Comparison of ENCODE assay signal across 8 cellular contexts in the genomic region with DNA sequence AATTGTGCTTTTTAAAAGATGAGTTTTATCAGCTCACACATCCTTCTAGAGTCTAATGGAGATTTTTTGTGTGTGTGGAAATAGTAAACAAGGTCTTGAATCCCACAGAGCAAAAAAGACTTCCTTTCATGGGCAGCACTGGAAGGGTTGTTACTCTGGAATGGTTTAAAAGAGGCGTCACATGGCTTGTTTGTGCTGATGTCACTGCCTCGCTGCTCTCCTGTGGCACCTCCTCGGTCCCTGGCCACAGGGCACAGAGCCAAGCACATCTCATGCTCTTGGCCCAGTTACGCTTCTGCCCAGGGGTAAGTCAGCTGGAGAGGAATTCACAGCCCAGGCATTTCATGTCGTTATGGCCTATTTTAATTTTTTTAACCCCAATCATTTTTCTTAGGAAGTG. TPM values are rescaled to one million over a fixed set of nuclear protein-coding genes. Genes with fewer than 3 reads are reported as not detected.
DNase-seq lines count a peak whose midpoint lies in the region; ATAC-seq and TF ChIP-seq lines count a peak whose summit lies in the region.
"Had no signal": no experiment of that assay in that cellular context is flagged by ENCODE, and none has a peak within 500 bp of the region (broad histone marks: within the 10 kb centered on the region; RNA-seq: fewer than 3 reads in every experiment).

No MANE protein-coding gene starts in this region.

- H2BK20ac ChIP-seq in IMR-90 (ENCODE audit: low read depth, low read length) = peak overlapping the region; percentile 19; the same call in 1 of the 2 replicates

- no peaks in the 10 kb centered on the region for H3K9me3 ChIP-seq in IMR-90 (ENCODE audit: control insufficient read depth, insufficient read depth, low read length)
- H3K9me3 ChIP-seq in thoracic aorta = no peaks in the 10 kb centered on the region

- H2BK15ac ChIP-seq in IMR-90 (ENCODE audit: low read depth, low read length) = peak overlapping the region; percentile 55; the same call in 1 of the 3 replicates

- H3K36me3 ChIP-seq in IMR-90 (ENCODE audit: control insufficient read depth, insufficient read depth, low read length) (peaks cover 69% of the 10 kb centered on the region), thoracic aorta (peaks cover 41% of the 10 kb centered on the region)

- TF ChIP-seq CTCF in IMR-90 (conservative IDR thresholded peaks at IDR 0.05; ENCODE audit: low read depth, low read length) (no peak), thoracic aorta (IDR thresholded peaks at IDR 0.05) (no peak)

- TF ChIP-seq RAD21 in IMR-90 (IDR thresholded peaks at IDR 0.05; ENCODE audit: low read length) = no peak

- H3K14ac ChIP-seq in IMR-90 (replicated peaks; ENCODE audit: low read depth, low read length) = peak overlapping the region; percentile 48

- no peak overlapping the region for H2AK9ac ChIP-seq in IMR-90 (replicated peaks; ENCODE audit: low read depth, low read length, poor library complexity)

- no peak overlapping the region for H4K5ac ChIP-seq in IMR-90 (ENCODE audit: low read depth, low read length)

- WGBS in IMR-90 (ENCODE audit: extremely low coverage in 2 of 2, insufficient read length in 1 of 2), 2 experiments = no CpG with 5 or more reads among the region's 5 CpGs

- H3K4me3 ChIP-seq in IMR-90 (ENCODE audit: insufficient read depth, low read depth, low read length) (no peak overlapping the region), thoracic aorta (no peak overlapping the region)
- H3K4me3 ChIP-seq: K562 had no signal

- H3K4ac ChIP-seq in IMR-90 (ENCODE audit: low read depth, low read length) = peak overlapping the region; percentile 92

- in situ Hi-C loops in IMR-90 (cut with MboI; ENCODE audit: low sequenced_read_pairs) = no loop called here

- H3K27ac ChIP-seq in IMR-90 (ENCODE audit: insufficient read depth, low read length) (peak overlapping the region; percentile 72), layer of hippocampus (ENCODE audit: low read depth, low read length) (peak overlapping the region; percentile 93), thoracic aorta (peak overlapping the region; percentile 93 to 96)

- intact Hi-C loops in IMR-90 (cut with micrococcal nuclease) = loop anchor here (1.0 kb wide), 1 partner anchor 29 kb away; no protein-coding TSS in a partner anchor
- intact Hi-C loops in activated T-helper 1 cell treated with anti-CD3 and anti-CD28 coated beads, Interleukin-12 subunit alpha, Interleukin-12 subunit beta, Interleukin-2, Interleukin-4 antibody, amounts not matched to agents 30 ng/mL and 10 ng/mL and 1 ng/mL, durations not matched to agents 14 hours and 24 hours and 36 hours (cut with micrococcal nuclease) = no loop called here
- intact Hi-C loops in activated naive CD4-positive, alpha-beta T cell treated with anti-CD3 and anti-CD28 coated beads for 36 hours (cut with micrococcal nuclease) = no loop called here

- peak overlapping the region; percentile 76 to 87 for H4K8ac ChIP-seq in IMR-90 (ENCODE audit: low read depth in 2 of 2, low read length in 2 of 2)

- peaks cover 26% of the 10 kb centered on the region for H3K9me1 ChIP-seq in IMR-90 (ENCODE audit: insufficient read depth, low read length)

- peak overlapping the region; percentile 92 for H2BK120ac ChIP-seq in IMR-90 (ENCODE audit: low read depth, low read length)

- peaks cover 17 to 50% of the 10 kb centered on the region in 2 experiments for H3K79me1 ChIP-seq in IMR-90 (ENCODE audit: low read depth in 1 of 2, low read length in 2 of 2)

- no peaks in the 10 kb centered on the region for H4K20me1 ChIP-seq in IMR-90 (ENCODE audit: insufficient read depth, low read length)

- H2AK5ac ChIP-seq in IMR-90 (ENCODE audit: low read depth, low read length) = peak overlapping the region; percentile 80

- H3K4me1 Mint-ChIP-seq in activated T-helper 1 cell treated with anti-CD3 and anti-CD28 coated beads, Interleukin-12 subunit alpha, Interleukin-12 subunit beta, Interleukin-2, Interleukin-4 antibody, amounts not matched to agents 30 ng/mL and 10 ng/mL and 1 ng/mL, durations not matched to agents 14 hours and 24 hours and 36 hours (ENCODE audit: low read depth) = peaks cover 20% of the 10 kb centered on the region
- H3K4me1 Mint-ChIP-seq in activated naive CD4-positive, alpha-beta T cell treated with anti-CD3 and anti-CD28 coated beads for 36 hours (ENCODE audit: low read depth) = peaks cover 18% of the 10 kb centered on the region

- H3K27ac Mint-ChIP-seq in activated T-helper 1 cell treated with anti-CD3 and anti-CD28 coated beads, Interleukin-12 subunit alpha, Interleukin-12 subunit beta, Interleukin-2, Interleukin-4 antibody, amounts not matched to agents 30 ng/mL and 10 ng/mL and 1 ng/mL, durations not matched to agents 14 hours and 24 hours and 36 hours = no peak overlapping the region
- no peak overlapping the region for H3K27ac Mint-ChIP-seq in activated naive CD4-positive, alpha-beta T cell treated with anti-CD3 and anti-CD28 coated beads for 36 hours

- H3K36me3 Mint-ChIP-seq in activated T-helper 1 cell treated with anti-CD3 and anti-CD28 coated beads, Interleukin-12 subunit alpha, Interleukin-12 subunit beta, Interleukin-2, Interleukin-4 antibody, amounts not matched to agents 30 ng/mL and 10 ng/mL and 1 ng/mL, durations not matched to agents 14 hours and 24 hours and 36 hours (ENCODE audit: low read depth) = peaks cover 15% of the 10 kb centered on the region
- peaks cover 40% of the 10 kb centered on the region for H3K36me3 Mint-ChIP-seq in activated naive CD4-positive, alpha-beta T cell treated with anti-CD3 and anti-CD28 coated beads for 36 hours (ENCODE audit: low read depth)

- no peaks in the 10 kb centered on the region for H3K27me3 Mint-ChIP-seq in activated T-helper 1 cell treated with anti-CD3 and anti-CD28 coated beads, Interleukin-12 subunit alpha, Interleukin-12 subunit beta, Interleukin-2, Interleukin-4 antibody, amounts not matched to agents 30 ng/mL and 10 ng/mL and 1 ng/mL, durations not matched to agents 14 hours and 24 hours and 36 hours (ENCODE audit: insufficient read depth)
- no peaks in the 10 kb centered on the region for H3K27me3 Mint-ChIP-seq in activated naive CD4-positive, alpha-beta T cell treated with anti-CD3 and anti-CD28 coated beads for 36 hours (ENCODE audit: low read depth)

- CTCF ChIA-PET in IMR-90 (lab: Yijun Ruan, JAX) = interaction anchor here (0.6 kb wide), 1 partner anchor 118 kb away, joined by 3 read pairs; no protein-coding TSS in a partner anchor
- CTCF ChIA-PET in activated naive CD4-positive, alpha-beta T cell treated with anti-CD3 and anti-CD28 coated beads for 36 hours (lab: Charles Lee) = interaction anchor here (0.7 to 0.8 kb wide), 2 partner anchors 38 to 146 kb away, joined by 3 to 5 read pairs; no protein-coding TSS in a partner anchor

- H3K4me3 Mint-ChIP-seq in activated T-helper 1 cell treated with anti-CD3 and anti-CD28 coated beads, Interleukin-12 subunit alpha, Interleukin-12 subunit beta, Interleukin-2, Interleukin-4 antibody, amounts not matched to agents 30 ng/mL and 10 ng/mL and 1 ng/mL, durations not matched to agents 14 hours and 24 hours and 36 hours = no peak overlapping the region
- no peak overlapping the region for H3K4me3 Mint-ChIP-seq in activated naive CD4-positive, alpha-beta T cell treated with anti-CD3 and anti-CD28 coated beads for 36 hours

- POLR2A ChIA-PET in IMR-90 (lab: Charles Lee; ENCODE audit: unreplicated experiment) = interaction anchor here (0.6 kb wide), 1 partner anchor 55 kb away, joined by 4 read pairs; no protein-coding TSS in a partner anchor

- H3K9ac ChIP-seq in IMR-90 (ENCODE audit: low read depth, low read length) = peak overlapping the region; percentile 47; the same call in 1 of the 2 replicates

- no peaks in the 10 kb centered on the region for H3K27me3 ChIP-seq in IMR-90 (ENCODE audit: control insufficient read depth, insufficient read depth, low read length)
- H3K27me3 ChIP-seq in layer of hippocampus (ENCODE audit: control insufficient read depth, insufficient read depth, low read length) = no peaks in the 10 kb centered on the region
- H3K27me3 ChIP-seq in thoracic aorta (replicated peaks; ENCODE audit: insufficient read depth) = no peaks in the 10 kb centered on the region

- ATAC-seq in IMR-90 (ENCODE audit: low read depth) = peak; percentile 93
- peak; percentile 79 for ATAC-seq in thoracic aorta (ENCODE audit: insufficient number of reproducible peaks, low FRiP score, low read depth)
- ATAC-seq: K562 had no signal

- peak overlapping the region; percentile 67 for H2AFZ ChIP-seq in IMR-90 (replicated peaks; ENCODE audit: low read length, poor library complexity)

- dilution Hi-C loops in IMR-90 (cut with HindIII; ENCODE audit: low sequenced_read_pairs, unreplicated experiment) = no loop called here

- no TSS peak for BruUV-seq in IMR-90 (replicated peaks; lab: Mats Ljungman, UMichigan)

- H3K56ac ChIP-seq in IMR-90 (ENCODE audit: extremely low read depth, insufficient read depth, low read length) = peak overlapping the region; percentile 67; the same call in 1 of the 2 replicates

- peak overlapping the region; percentile 88 for H2BK5ac ChIP-seq in IMR-90 (ENCODE audit: low read depth, low read length, poor library complexity, severe bottlenecking)

- H3K4me1 ChIP-seq in IMR-90 (ENCODE audit: control insufficient read depth, insufficient read depth, low read length) (peaks cover 28% of the 10 kb centered on the region), thoracic aorta (ENCODE audit: control insufficient read depth in 1 of 2, low read depth in 2 of 2) (peaks cover 23 to 60% of the 10 kb centered on the region in 2 donors)

- H3K23ac ChIP-seq in IMR-90 (ENCODE audit: low read depth, low read length) = peak overlapping the region; percentile 88; the same call in 1 of the 2 replicates

- peak overlapping the region; percentile 90 for H4K91ac ChIP-seq in IMR-90 (ENCODE audit: insufficient read depth, low read depth, low read length)

- DNase-seq in IMR-90 = peak; percentile 88
- peak; percentile 55 for DNase-seq in brain pericyte (ENCODE audit: low read depth, low spot score)
- DNase-seq in thoracic aorta (ENCODE audit: low spot score) = peak; percentile 82
- no peak for DNase-seq in activated T-helper 1 cell treated with anti-CD3 and anti-CD28 coated beads, Interleukin-12 subunit alpha, Interleukin-12 subunit beta, Interleukin-2, Interleukin-4 antibody, amounts not matched to agents 30 ng/mL and 10 ng/mL and 1 ng/mL, durations not matched to agents 14 hours and 24 hours and 36 hours (ENCODE audit: low spot score)
- DNase-seq in stimulated activated CD8-positive, alpha-beta memory T cell treated with anti-CD3 and anti-CD28 coated beads, Interleukin-4, amount 100 ng/mL, for 48 hours = no peak
- DNase-seq in activated naive CD4-positive, alpha-beta T cell treated with anti-CD3 and anti-CD28 coated beads for 36 hours = no peak

- H3K18ac ChIP-seq in IMR-90 (ENCODE audit: low read depth, low read length) = peak overlapping the region; percentile 68; the same call in 1 of the 2 replicates

- no peak for TF ChIP-seq POLR2A in IMR-90 (IDR thresholded peaks at IDR 0.05; ENCODE audit: low read depth, low read length)

- H3K4me2 ChIP-seq in IMR-90 (ENCODE audit: low read depth, low read length) = no peak overlapping the region

- no peaks in the 10 kb centered on the region for H3K9me3 Mint-ChIP-seq in activated T-helper 1 cell treated with anti-CD3 and anti-CD28 coated beads, Interleukin-12 subunit alpha, Interleukin-12 subunit beta, Interleukin-2, Interleukin-4 antibody, amounts not matched to agents 30 ng/mL and 10 ng/mL and 1 ng/mL, durations not matched to agents 14 hours and 24 hours and 36 hours
- no peaks in the 10 kb centered on the region for H3K9me3 Mint-ChIP-seq in activated naive CD4-positive, alpha-beta T cell treated with anti-CD3 and anti-CD28 coated beads for 36 hours

RNA-seq across cellular contexts. Expression of gene PGPEP1L, which starts 53.2 kb away (rescaled TPM):
- not detected in 2 replicates for total RNA-seq in IMR-90 (2012; rRNA removed)
- polyA plus RNA-seq in IMR-90 (2012; rRNA removed) = not detected in 2 replicates
- polyA plus RNA-seq in IMR-90 (2012; cell fraction: cytosol; rRNA removed) = not detected in 2 replicates
- polyA plus RNA-seq in IMR-90 (2012; cell fraction: nucleus; rRNA removed; ENCODE audit: low replicate concordance) = not detected in 2 replicates
- 1 to 10 TPM in 1 of 2 donors, not detected in 1; 2.5 TPM for total RNA-seq in thoracic aorta
- total RNA-seq in activated T-helper 1 cell treated with anti-CD3 and anti-CD28 coated beads, Interleukin-12 subunit alpha, Interleukin-12 subunit beta, Interleukin-2, Interleukin-4 antibody, amounts not matched to agents 30 ng/mL and 10 ng/mL and 1 ng/mL, durations not matched to agents 14 hours and 24 hours and 36 hours = not detected in 2 replicates
- total RNA-seq in activated naive CD4-positive, alpha-beta T cell treated with anti-CD3 and anti-CD28 coated beads for 36 hours = not detected

Comparison
In these comparisons a context has a peak if more than half of its experiments do, and no peak if none do; other contexts are left out.
1. DNase-seq: peak in IMR-90 (single experiment), brain pericyte (single experiment) and thoracic aorta (single experiment); none in activated T-helper 1 cell treated with anti-CD3 and anti-CD28 coated beads, Interleukin-12 subunit alpha, Interleukin-12 subunit beta, Interleukin-2, Interleukin-4 antibody, amounts not matched to agents 30 ng/mL and 10 ng/mL and 1 ng/mL, durations not matched to agents 14 hours and 24 hours and 36 hours (single experiment), stimulated activated CD8-positive, alpha-beta memory T cell treated with anti-CD3 and anti-CD28 coated beads, Interleukin-4, amount 100 ng/mL, for 48 hours (single experiment) and activated naive CD4-positive, alpha-beta T cell treated with anti-CD3 and anti-CD28 coated beads for 36 hours (single experiment).
2. Peak in every context shown above with its lines, with median percentiles within 50 percentile points of each other: H3K27ac ChIP-seq.